Comparison of ENCODE assay signal across 9 cellular contexts in the genomic region with DNA sequence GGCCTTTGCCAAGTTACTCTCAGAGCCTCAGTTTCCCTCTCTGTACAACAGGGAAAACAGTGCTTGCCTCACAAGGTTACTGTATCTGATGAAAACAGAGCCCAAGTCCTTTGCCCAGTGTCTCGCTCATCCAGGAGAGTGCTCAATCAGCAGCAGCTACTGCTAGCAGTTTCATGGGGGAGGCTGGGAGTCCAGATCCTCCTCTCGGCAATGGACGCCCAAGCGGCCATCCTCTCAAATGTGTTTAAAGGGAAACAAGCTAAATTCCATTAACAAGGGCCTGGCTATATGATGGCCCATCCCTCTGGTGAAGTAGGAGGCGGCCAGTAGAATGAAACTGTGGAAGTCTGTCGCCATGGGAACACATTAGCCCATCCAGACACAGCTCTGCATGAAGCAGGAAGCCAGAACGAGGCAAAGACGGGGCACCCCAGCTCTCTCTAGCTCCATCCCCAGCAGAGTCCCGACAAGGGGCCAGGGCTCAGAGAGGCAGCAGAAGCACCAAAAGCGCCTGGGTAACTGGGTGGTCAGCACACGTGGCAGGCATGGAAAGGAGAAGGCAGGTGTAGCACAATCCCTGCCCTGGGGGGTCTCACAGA. TPM values are rescaled to one million over a fixed set of nuclear protein-coding genes. Genes with fewer than 3 reads are reported as not detected.
DNase-seq lines count a peak whose midpoint lies in the region; ATAC-seq, FAIRE-seq and TF ChIP-seq lines count a peak whose summit lies in the region.
"Had no signal": no experiment of that assay in that cellular context is flagged by ENCODE, and none has a peak within 500 bp of the region (broad histone marks: within the 10 kb centered on the region; RNA-seq: fewer than 3 reads in every experiment).

No MANE protein-coding gene starts in this region.

- 0 out of 2 replicates have a peak, but pooled peaks cover 5% of the 10 kb centered on the region for H4K20me1 ChIP-seq in HepG2 (ENCODE audit: insufficient read depth, low read length)

- no peak overlapping the region for H2AFZ ChIP-seq in HepG2 (ENCODE audit: low read length)

- DNase-seq in NCI-H146 treated with DMSO at 0.1 percent for 48 hours (lab: John Stamatoyannopoulos, UW; ENCODE audit: unreplicated experiment) = peak; percentile 36
- peak; percentile 61 for DNase-seq in amniotic epithelial cell (ENCODE audit: low read depth)
- DNase-seq in HepG2 (ENCODE audit: low spot score) = no peak
- peak in 1 of 49 donors; percentile 72 for DNase-seq in substantia nigra (lab: John Stamatoyannopoulos, UW)
- DNase-seq in NOMO-1 treated with DMSO at 0.1 percent for 48 hours (lab: John Stamatoyannopoulos, UW; ENCODE audit: unreplicated experiment) = no peak
- DNase-seq in mucosa of gallbladder (ENCODE audit: low spot score) = no peak
- no peak for DNase-seq in hepatic stellate cell (ENCODE audit: low spot score)
- DNase-seq: activated CD8-positive, alpha-beta memory T cell treated with anti-CD3 and anti-CD28 coated beads, Interleukin-2, amount 50 U/mL, for 4 hours had no signal

- H3K9me3 ChIP-seq in HepG2 (ENCODE audit: low read length) = no peaks in the 10 kb centered on the region

- 87% methylated on average over 11 of the region's 11 CpGs for WGBS in HepG2 (ENCODE audit: low lambda C conversion rate)

- H3K36me3 ChIP-seq in HepG2 (replicated peaks in 1 of 2; ENCODE audit: control insufficient read depth in 1 of 2, insufficient read depth in 2 of 2, low read length in 2 of 2) = peaks cover 7 to 27% of the 10 kb centered on the region in 2 experiments

- FAIRE-seq in HepG2 (lab: Jason Lieb, UNC) = no peak
- FAIRE-seq: GM18507 had no signal

- peak; percentile 14; the same call in 1 of the 3 replicates for ATAC-seq in HepG2

- no TSS peak for BruUV-seq in HepG2 (replicated peaks; lab: Mats Ljungman, UMichigan)

- TF ChIP-seq POLR2A in HepG2 (IDR thresholded peaks at IDR 0.05; ENCODE audit: insufficient read depth in 1 of 2, low read depth in 2 of 2, low read length in 2 of 2) = no peak

- TF ChIP-seq EP300 in HepG2 (IDR thresholded peaks at IDR 0.05; ENCODE audit: low read depth in 2 of 2, low read length in 2 of 2) (no peak), HepG2 (CRISPR knock-in tag; IDR thresholded peaks at IDR 0.05; ENCODE audit: borderline replicate concordance) (no peak)

- in situ Hi-C loops in HepG2 (cut with HindIII; ENCODE audit: extremely low pct_ligation_motif_present, low pct_unique_long_range_greater_than_20kb) = no loop called here

- H3K9ac ChIP-seq in HepG2 (ENCODE audit: insufficient read depth, low read depth, low read length) = peak overlapping the region; percentile 18; the same call in 1 of the 2 replicates

- POLR2A ChIA-PET in HepG2 (lab: Yijun Ruan, JAX) = interaction anchor here (1.0 kb wide), 1 partner anchor 32 kb away, joined by 4 read pairs; no protein-coding TSS in a partner anchor

- peaks cover 14% of the 10 kb centered on the region for H3K79me2 ChIP-seq in HepG2 (ENCODE audit: insufficient read depth, low read length)

- H3K4me1 ChIP-seq in HepG2 (ENCODE audit: insufficient read depth, low read length) = peaks cover 59% of the 10 kb centered on the region

- H3K4me3 ChIP-seq in HepG2 (replicated peaks in 1 of 3; ENCODE audit: insufficient read depth in 1 of 3, low read depth in 2 of 3, low read length in 3 of 3) = no peak overlapping the region

- peak overlapping the region; percentile 55; the same call in 1 of the 2 replicates for H3K4me2 ChIP-seq in HepG2 (ENCODE audit: low read depth, low read length)

- TF ChIP-seq RAD21 in HepG2 (CRISPR knock-in tag; IDR thresholded peaks at IDR 0.05) = no peak

- H3K27ac ChIP-seq in HepG2 (ENCODE audit: extremely low read length, insufficient read depth, low read length) (no peak overlapping the region), substantia nigra (ENCODE audit: low read depth, low read length, poor library complexity, severe bottlenecking) (peak overlapping the region; percentile 99)

- no peaks in the 10 kb centered on the region for H3K27me3 ChIP-seq in HepG2 (ENCODE audit: control insufficient read depth in 1 of 2, insufficient read depth in 2 of 2, low read length in 2 of 2)

- no peak for TF ChIP-seq CTCF in HepG2 (CRISPR knock-in tag; IDR thresholded peaks at IDR 0.05)

- CTCF ChIA-PET in HepG2 (lab: Yijun Ruan, JAX; ENCODE audit: low intra/inter-chr PET ratio, low total read pairs) = no interaction called here

- intact Hi-C loops in HepG2 (cut with micrococcal nuclease; ENCODE audit: unreplicated experiment) = no loop called here

TF ChIP-seq in HepG2, 621 proteins besides CTCF, POLR2A, EP300 and RAD21:
- TF ChIP-seq KDM6A (CRISPR knock-in tag; IDR thresholded peaks at IDR 0.05; ENCODE audit: low read depth) (no peak), ZFYVE20 (CRISPR knock-in tag; IDR thresholded peaks at IDR 0.05; ENCODE audit: borderline replicate concordance, low read depth) (no peak), ZNF720 (CRISPR knock-in tag; IDR thresholded peaks at IDR 0.05) (no peak), ZNF780A (CRISPR knock-in tag; IDR thresholded peaks at IDR 0.05) (no peak), ZNF567 (CRISPR knock-in tag; IDR thresholded peaks at IDR 0.05; ENCODE audit: borderline replicate concordance) (no peak), RFX1 (IDR thresholded peaks at IDR 0.05) (peak; percentile 18; the same call in 1 of the 2 replicates), RFX3 (CRISPR knock-in tag; IDR thresholded peaks at IDR 0.05) (peak; percentile 48; the same call in 1 of the 2 replicates)
TF ChIP-seq in HepG2: peak in this region for 2.

RNA-seq across cellular contexts. Expression of gene FAM53B, which starts 35.2 kb away (rescaled TPM):
- total RNA-seq in HepG2 (2016; rRNA removed; fragmentation: Illumina TruSeq; extraction: Trizol) (17.6 and 19.3 TPM in 2 replicates), mucosa of gallbladder (27.1 TPM)
- 37.4 and 40.4 TPM in 2 replicates for total RNA-seq in HepG2 (2016; cell fraction: cytosol; rRNA removed; fragmentation: Illumina TruSeq; extraction: Trizol; ENCODE audit: low read depth)
- 15.2 and 19.1 TPM in 2 replicates for total RNA-seq in HepG2 (2016; cell fraction: insoluble cytoplasmic fraction; rRNA removed; fragmentation: Illumina TruSeq; extraction: Trizol)
- 19.0 and 21.2 TPM in 2 replicates for total RNA-seq in HepG2 (2016; cell fraction: membrane; rRNA removed; fragmentation: Illumina TruSeq; extraction: Trizol)
- 13.6 and 18.0 TPM in 2 replicates for total RNA-seq in HepG2 (2016; cell fraction: nucleus; rRNA removed; fragmentation: Illumina TruSeq; extraction: Trizol)
- polyA plus RNA-seq in HepG2 (2011; rRNA removed) = 5.8 and 6.4 TPM in 2 replicates
- polyA plus RNA-seq in HepG2 (2011; cell fraction: cytosol; rRNA removed) = 4.7 and 7.2 TPM in 2 replicates
- polyA plus RNA-seq in HepG2 (2011; cell fraction: nucleus; rRNA removed) = 7.7 and 11.9 TPM in 2 replicates
- 3.5 and 5.6 TPM in 2 replicates for polyA plus RNA-seq in HepG2 (2012)
- 0.71 and 0.72 TPM in 2 replicates for polyA plus RNA-seq in HepG2 (2016; cell fraction: cytosol; fragmentation: Illumina TruSeq; extraction: Trizol; ENCODE audit: low read depth)
- 10.3 and 11.4 TPM in 2 replicates for polyA plus RNA-seq in HepG2 (2016; cell fraction: insoluble cytoplasmic fraction; fragmentation: Illumina TruSeq; extraction: Trizol; ENCODE audit: low read depth)
- polyA plus RNA-seq in HepG2 (2016; cell fraction: membrane; fragmentation: Illumina TruSeq; extraction: Trizol; ENCODE audit: low read depth) = 3.6 and 4.1 TPM in 2 replicates
- 13.5 and 14.8 TPM in 2 replicates for polyA plus RNA-seq in HepG2 (2016; cell fraction: nucleus; fragmentation: Illumina TruSeq; extraction: Trizol; ENCODE audit: insufficient read depth, low read depth)
- polyA minus RNA-seq in HepG2 (2011; rRNA and poly(A)+ RNA removed; ENCODE audit: low replicate concordance) = 28.7 and 33.7 TPM in 2 replicates
- 7.5 and 12.7 TPM in 2 replicates for polyA minus RNA-seq in HepG2 (2011; cell fraction: cytosol; rRNA and poly(A)+ RNA removed)
- polyA minus RNA-seq in HepG2 (2011; cell fraction: nucleus; rRNA and poly(A)+ RNA removed) = 9.5 and 10.1 TPM in 2 replicates

Comparison
In these comparisons a context has a peak if more than half of its experiments do, and no peak if none do; other contexts are left out.
1. DNase-seq: peak in NCI-H146 treated with DMSO at 0.1 percent for 48 hours (single experiment) and amniotic epithelial cell (single experiment); none in HepG2 (single experiment), NOMO-1 treated with DMSO at 0.1 percent for 48 hours (single experiment), mucosa of gallbladder (single experiment) and hepatic stellate cell (single experiment).